ENCODE assay signal across 32 cellular contexts in the genomic region with DNA sequence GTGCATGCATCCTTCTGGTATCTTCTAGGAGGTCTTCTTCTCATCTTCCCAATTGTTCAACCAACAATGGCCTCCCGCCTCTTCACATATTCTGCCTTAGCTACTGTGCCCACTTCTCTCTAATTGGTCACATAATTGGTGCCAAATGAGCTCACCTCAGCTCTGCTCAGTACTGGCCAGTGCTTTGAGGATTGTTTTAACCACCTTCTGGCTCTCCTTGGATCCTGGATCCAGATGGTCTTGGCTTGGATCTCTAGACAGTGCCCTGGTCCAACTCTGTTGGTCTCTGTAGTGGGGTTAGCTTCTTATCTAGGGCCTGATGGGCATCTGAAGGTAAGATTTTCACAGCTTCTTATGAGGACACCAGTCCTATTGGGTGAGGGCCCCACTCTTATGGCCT.
"Had no signal": no experiment of that assay in that cellular context is flagged by ENCODE, and none has a peak within 500 bp of the region (broad histone marks: within the 10 kb centered on the region; RNA-seq: fewer than 3 reads in every experiment).

No MANE protein-coding gene starts in this region.

- H3K4me1 Mint-ChIP-seq: activated naive CD4-positive, alpha-beta T cell treated with anti-CD3 and anti-CD28 coated beads, Interleukin-2, amount 10 ng/mL, durations not matched to agents 7 days and 5 days; activated naive CD4-positive, alpha-beta T cell treated with anti-CD3 and anti-CD28 coated beads, Interleukin-2, amount 50 U/mL, for 24 hours; activated naive CD8-positive, alpha-beta T cell treated with anti-CD3 and anti-CD28 coated beads for 36 hours; activated naive CD8-positive, alpha-beta T cell treated with anti-CD3 and anti-CD28 coated beads, Interleukin-2, amount 10 ng/mL, durations not matched to agents 7 days and 5 days; activated naive CD8-positive, alpha-beta T cell treated with anti-CD3 and anti-CD28 coated beads, Interleukin-2, amount 50 U/mL, for 24 hours; activated T-helper 17 cell treated with anti-CD3 and anti-CD28 coated beads, Interleukin-2, amount 50 U/mL, for 72 hours; brain; central memory CD8-positive, alpha-beta T cell had no signal

- DNase-seq: activated effector memory CD4-positive, alpha-beta T cell treated with anti-CD3 and anti-CD28 coated beads, Interleukin-2, amount 50 U/mL, for 16 hours; activated effector memory CD4-positive, alpha-beta T cell treated with Interleukin-2 at 50 U/mL for 16 hours; activated gamma-delta T cell; activated gamma-delta T cell treated with Interleukin-2 at 50 U/mL for 16 hours; activated naive CD4-positive, alpha-beta T cell; activated naive CD4-positive, alpha-beta T cell treated with anti-CD3 and anti-CD28 coated beads for 36 hours; activated naive CD4-positive, alpha-beta T cell treated with anti-CD3 and anti-CD28 coated beads, Interleukin-2, amount 10 ng/mL, durations not matched to agents 7 days and 5 days; activated naive CD4-positive, alpha-beta T cell treated with anti-CD3 and anti-CD28 coated beads, Interleukin-2, amount 50 U/mL, for 16 hours; activated naive CD4-positive, alpha-beta T cell treated with Interleukin-2 at 50 U/mL for 16 hours; activated naive CD8-positive, alpha-beta T cell treated with anti-CD3 and anti-CD28 coated beads for 36 hours; activated naive CD8-positive, alpha-beta T cell treated with anti-CD3 and anti-CD28 coated beads, Interleukin-2, amount 10 ng/mL, durations not matched to agents 7 days and 5 days; activated naive CD8-positive, alpha-beta T cell treated with anti-CD3 and anti-CD28 coated beads, Interleukin-2, amount 50 U/mL, for 24 hours; activated T-cell treated with anti-CD3 and anti-CD28 coated beads, Interleukin-2, amount 50 U/mL, for 1 hour; activated T-cell treated with anti-CD3 and anti-CD28 coated beads, Interleukin-2, amount 50 U/mL, for 24 hours; activated T-cell treated with anti-CD3 and anti-CD28 coated beads, Interleukin-2, amount 50 U/mL, for 48 hours; activated T-cell treated with anti-CD3 and anti-CD28 coated beads, Interleukin-2, amount 50 U/mL, for 72 hours; adrenal gland; amniotic stem cell; amygdala; anterior cingulate cortex; aorta; body of pancreas; brain microvascular endothelial cell; central memory CD4-positive, alpha-beta T cell; cerebellar nuclear complex had no signal

- H3K4me3 Mint-ChIP-seq: activated naive CD4-positive, alpha-beta T cell treated with anti-CD3 and anti-CD28 coated beads for 36 hours; activated naive CD4-positive, alpha-beta T cell treated with anti-CD3 and anti-CD28 coated beads, Interleukin-2, amount 10 ng/mL, durations not matched to agents 7 days and 5 days; activated naive CD4-positive, alpha-beta T cell treated with anti-CD3 and anti-CD28 coated beads, Interleukin-2, amount 50 U/mL, for 24 hours; activated naive CD8-positive, alpha-beta T cell; activated naive CD8-positive, alpha-beta T cell treated with anti-CD3 and anti-CD28 coated beads for 36 hours; activated naive CD8-positive, alpha-beta T cell treated with anti-CD3 and anti-CD28 coated beads, Interleukin-2, amount 10 ng/mL, durations not matched to agents 7 days and 5 days; activated naive CD8-positive, alpha-beta T cell treated with anti-CD3 and anti-CD28 coated beads, Interleukin-2, amount 50 U/mL, for 24 hours; activated T-cell treated with anti-CD3 and anti-CD28 coated beads, Interleukin-2, amount 50 U/mL, for 24 hours; activated T-cell treated with anti-CD3 and anti-CD28 coated beads, Interleukin-2, amount 50 U/mL, for 72 hours; activated T-helper 1 cell treated with anti-CD3 and anti-CD28 coated beads, Interleukin-12 subunit alpha, Interleukin-12 subunit beta, Interleukin-2, Interleukin-4 antibody, amounts not matched to agents 30 ng/mL and 10 ng/mL and 1 ng/mL, durations not matched to agents 14 hours and 24 hours and 36 hours; activated T-helper 17 cell treated with anti-CD3 and anti-CD28 coated beads, Interleukin-2, amount 50 U/mL, for 72 hours; brain; central memory CD8-positive, alpha-beta T cell had no signal

- H3K36me3 Mint-ChIP-seq: activated naive CD4-positive, alpha-beta T cell treated with anti-CD3 and anti-CD28 coated beads, Interleukin-2, amount 10 ng/mL, durations not matched to agents 7 days and 5 days; activated naive CD8-positive, alpha-beta T cell; activated naive CD8-positive, alpha-beta T cell treated with anti-CD3 and anti-CD28 coated beads for 36 hours; activated naive CD8-positive, alpha-beta T cell treated with anti-CD3 and anti-CD28 coated beads, Interleukin-2, amount 10 ng/mL, durations not matched to agents 7 days and 5 days; brain had no signal

- H3K27me3 Mint-ChIP-seq: activated naive CD4-positive, alpha-beta T cell treated with anti-CD3 and anti-CD28 coated beads, Interleukin-2, amount 10 ng/mL, durations not matched to agents 7 days and 5 days; activated naive CD4-positive, alpha-beta T cell treated with anti-CD3 and anti-CD28 coated beads, Interleukin-2, amount 50 U/mL, for 24 hours; activated naive CD8-positive, alpha-beta T cell; activated naive CD8-positive, alpha-beta T cell treated with anti-CD3 and anti-CD28 coated beads for 36 hours; activated naive CD8-positive, alpha-beta T cell treated with anti-CD3 and anti-CD28 coated beads, Interleukin-2, amount 10 ng/mL, durations not matched to agents 7 days and 5 days; activated naive CD8-positive, alpha-beta T cell treated with anti-CD3 and anti-CD28 coated beads, Interleukin-2, amount 50 U/mL, for 24 hours; activated T-cell treated with anti-CD3 and anti-CD28 coated beads, Interleukin-2, amount 50 U/mL, for 24 hours; activated T-helper 17 cell treated with anti-CD3 and anti-CD28 coated beads, Interleukin-2, amount 50 U/mL, for 72 hours; central memory CD8-positive, alpha-beta T cell had no signal

- ATAC-seq: activated naive CD4-positive, alpha-beta T cell treated with anti-CD3 and anti-CD28 coated beads, Interleukin-2, amount 50 U/mL, for 72 hours; activated naive CD8-positive, alpha-beta T cell treated with anti-CD3 and anti-CD28 coated beads, Interleukin-2, amount 50 U/mL, for 24 hours; activated T-cell treated with anti-CD3 and anti-CD28 coated beads, Interleukin-2, amount 50 U/mL, for 72 hours; activated T-helper 17 cell treated with anti-CD3 and anti-CD28 coated beads, Interleukin-2, amount 50 U/mL, for 72 hours; body of pancreas had no signal
